8 cellular contexts compared by ENCODE assay signal in genomic region chr20:25623736-25624499, GRCh38. TPM values are rescaled to one million over a fixed set of nuclear protein-coding genes. Genes with fewer than 3 reads are reported as not detected.
DNase-seq lines count a peak whose midpoint lies in the region; ATAC-seq and TF ChIP-seq lines count a peak whose summit lies in the region.

Gene NANP, minus strand, starts transcription at chr20:25624014. Its CDS starts 66 bp downstream, at chr20:25623948.

- peak; percentile 84 for ATAC-seq in GM21723 (IDR thresholded peaks at IDR 0.05; ENCODE audit: unreplicated experiment)
- peak; percentile 80 to 86 for ATAC-seq in activated T-cell treated with anti-CD3 and anti-CD28 coated beads, Interleukin-2, amount 50 U/mL, for 4 hours

- peaks cover 17% of the 10 kb centered on the region for H3F3A ChIP-seq in PC-9 (ENCODE audit: insufficient read depth, low read depth)

- CTCF ChIA-PET in PC-9 (lab: Charles Lee): no interaction called here

- peaks cover 64% of the 10 kb centered on the region for H3K79me2 ChIP-seq in PC-9 (ENCODE audit: low read depth)

- 0 out of 2 replicates have a peak, but pooled peaks cover under 1% of the 10 kb centered on the region for H3K9me2 ChIP-seq in PC-9 (ENCODE audit: insufficient read depth)

- peaks cover 2% of the 10 kb centered on the region for H3K36me3 Mint-ChIP-seq in activated T-cell treated with anti-CD3 and anti-CD28 coated beads, Interleukin-2, amount 50 U/mL, for 4 hours (ENCODE audit: insufficient read depth)

- peak within 1 kb of the TSS; percentile 97 for H2AFZ ChIP-seq in PC-9

- peak within 1 kb of the TSS; percentile 92 for H3K4me3 Mint-ChIP-seq in activated T-cell treated with anti-CD3 and anti-CD28 coated beads, Interleukin-2, amount 50 U/mL, for 4 hours

- H3K27me3 ChIP-seq in PC-9 (ENCODE audit: insufficient read depth, low read depth): no peaks in the 10 kb centered on the region
- peaks cover 0 to 7% (median 0%) of the 10 kb centered on the region in 4 donors for H3K27me3 ChIP-seq in esophagus muscularis mucosa
- H3K27me3 ChIP-seq in muscle layer of duodenum (ENCODE audit: low read depth, low read length): no peaks in the 10 kb centered on the region

- no peaks in the 10 kb centered on the region for H4K20me1 ChIP-seq in PC-9 (ENCODE audit: insufficient read depth)

- POLR2A ChIA-PET in PC-9 (lab: Charles Lee; ENCODE audit: unreplicated experiment): no interaction called here

- no TSS peak for BruUV-seq in PC-9 (replicated peaks; lab: Mats Ljungman, UMichigan)

- H3K9me3 ChIP-seq in PC-9 (ENCODE audit: insufficient read depth, low read depth) (no peaks in the 10 kb centered on the region), esophagus muscularis mucosa (no peaks in the 10 kb centered on the region), muscle layer of duodenum (ENCODE audit: control insufficient read depth in 1 of 2, low read length in 2 of 2) (peaks cover 0 to 3% of the 10 kb centered on the region in 2 donors)

- in situ Hi-C loops in KBM-7 (cut with MboI; ENCODE audit: low pct_unique_long_range_greater_than_20kb, low sequenced_read_pairs): no loop called here

- intact Hi-C loops in PC-9 (cut with micrococcal nuclease; ENCODE audit: unreplicated experiment) (loop anchor here (2.0 to 10.0 kb wide), 5 partner anchors 39 to 632 kb away; partner anchors contain the start of genes APMAP, GINS1, NINL and ZNF337), esophagus muscularis mucosa (cut with DNase I) (loop anchor here (2.0 to 10.0 kb wide), 3 partner anchors 37 to 79 kb away; partner anchors contain the start of genes NINL and ZNF337)

- H3K4me1 ChIP-seq in PC-9 (replicated peaks; ENCODE audit: insufficient read depth) (peaks cover 26% of the 10 kb centered on the region), esophagus muscularis mucosa (peaks cover 14 to 26% (median 21%) of the 10 kb centered on the region in 4 donors), muscle layer of duodenum (ENCODE audit: control insufficient read depth in 1 of 2, insufficient read depth in 2 of 2, low read length in 2 of 2) (peaks cover 4 to 12% of the 10 kb centered on the region in 2 donors)

- DNase-seq in DMS79 treated with DMSO at 0.1 percent for 48 hours (lab: John Stamatoyannopoulos, UW) (peak; percentile 90), KBM-7 (peak; percentile 98), PC-9 (peak; percentile 94 to 99), esophagus muscularis mucosa (ENCODE audit: extremely low spot score) (peak; percentile 97)
- DNase-seq in activated T-cell treated with anti-CD3 and anti-CD28 coated beads, Interleukin-2, amount 50 U/mL, for 4 hours: peak; percentile 79
- DNase-seq in stimulated activated CD8-positive, alpha-beta memory T cell treated with anti-CD3 and anti-CD28 coated beads, Interleukin-7, amount 100 ng/mL, for 24 hours (ENCODE audit: low read depth): peak; percentile 61

- H3K4me1 Mint-ChIP-seq in activated T-cell treated with anti-CD3 and anti-CD28 coated beads, Interleukin-2, amount 50 U/mL, for 4 hours (ENCODE audit: low read depth): peaks cover 20% of the 10 kb centered on the region

- H3K36me3 ChIP-seq in PC-9 (ENCODE audit: low read depth) (no peaks in the 10 kb centered on the region; the same call in 1 of the 2 replicates), esophagus muscularis mucosa (no peaks in the 10 kb centered on the region), muscle layer of duodenum (ENCODE audit: control insufficient read depth in 1 of 2, insufficient read depth in 2 of 2, low read length in 2 of 2) (no peaks in the 10 kb centered on the region)

- H3K4me2 ChIP-seq in PC-9: peak within 1 kb of the TSS; percentile 80

- peak; percentile 65 for TF ChIP-seq POLR2A in esophagus muscularis mucosa (IDR thresholded peaks at IDR 0.05; ENCODE audit: low read depth)

- 0% methylated on average over 9 of the region's 81 CpGs for WGBS in esophagus muscularis mucosa

- TF ChIP-seq EP300 in esophagus muscularis mucosa (IDR thresholded peaks at IDR 0.05): no peak

- H3K27ac ChIP-seq in PC-9: peak within 1 kb of the TSS; percentile 97
- peak within 1 kb of the TSS; percentile 92 to 98 (median 94) for H3K27ac ChIP-seq in esophagus muscularis mucosa (replicated peaks in 1 of 4)
- peak within 1 kb of the TSS; percentile 32 for H3K27ac ChIP-seq in muscle layer of duodenum (ENCODE audit: low read length)

- no peaks in the 10 kb centered on the region for H3K27me3 Mint-ChIP-seq in activated T-cell treated with anti-CD3 and anti-CD28 coated beads, Interleukin-2, amount 50 U/mL, for 4 hours (ENCODE audit: low read depth)

- no peak for TF ChIP-seq CTCF in PC-9 (conservative IDR thresholded peaks at IDR 0.05)
- peak in 1 of 3 experiments; percentile 26 for TF ChIP-seq CTCF in esophagus muscularis mucosa (IDR thresholded peaks at IDR 0.05)

- H3K9me3 Mint-ChIP-seq in activated T-cell treated with anti-CD3 and anti-CD28 coated beads, Interleukin-2, amount 50 U/mL, for 4 hours: peaks cover 6% of the 10 kb centered on the region

- H3K4me3 ChIP-seq in PC-9: peak within 1 kb of the TSS; percentile 98
- peak within 1 kb of the TSS; percentile 79 to 98 (median 94) for H3K4me3 ChIP-seq in esophagus muscularis mucosa
- peak within 1 kb of the TSS; percentile 87 to 98 for H3K4me3 ChIP-seq in muscle layer of duodenum (ENCODE audit: low read depth in 1 of 2, low read length in 2 of 2)

RNA-seq across cellular contexts. Expression of gene NANP, which starts in this region (rescaled TPM):
- total RNA-seq in PC-9 (2021) (5.6 and 7.5 TPM in 2 replicates), esophagus muscularis mucosa (1 to 10 TPM; 2.1 to 6.0 (median 4.4) TPM)
- total RNA-seq in activated T-cell treated with anti-CD3 and anti-CD28 coated beads, Interleukin-2, amount 50 U/mL, for 4 hours: 1 to 10 TPM; 6.7 to 7.8 (median 7.5) TPM

Comparison
In these comparisons a context has a peak if more than half of its experiments do, and no peak if none do; other contexts are left out.
1. Peak in every context shown above with its lines: DNase-seq, ATAC-seq, H3K4me3 ChIP-seq and H3K27ac ChIP-seq.
2. H3K27ac ChIP-seq: peak in every context shown above with its lines; median percentile 97 in PC-9; 94 in esophagus muscularis mucosa; 32 in muscle layer of duodenum.